In the genomic region with DNA sequence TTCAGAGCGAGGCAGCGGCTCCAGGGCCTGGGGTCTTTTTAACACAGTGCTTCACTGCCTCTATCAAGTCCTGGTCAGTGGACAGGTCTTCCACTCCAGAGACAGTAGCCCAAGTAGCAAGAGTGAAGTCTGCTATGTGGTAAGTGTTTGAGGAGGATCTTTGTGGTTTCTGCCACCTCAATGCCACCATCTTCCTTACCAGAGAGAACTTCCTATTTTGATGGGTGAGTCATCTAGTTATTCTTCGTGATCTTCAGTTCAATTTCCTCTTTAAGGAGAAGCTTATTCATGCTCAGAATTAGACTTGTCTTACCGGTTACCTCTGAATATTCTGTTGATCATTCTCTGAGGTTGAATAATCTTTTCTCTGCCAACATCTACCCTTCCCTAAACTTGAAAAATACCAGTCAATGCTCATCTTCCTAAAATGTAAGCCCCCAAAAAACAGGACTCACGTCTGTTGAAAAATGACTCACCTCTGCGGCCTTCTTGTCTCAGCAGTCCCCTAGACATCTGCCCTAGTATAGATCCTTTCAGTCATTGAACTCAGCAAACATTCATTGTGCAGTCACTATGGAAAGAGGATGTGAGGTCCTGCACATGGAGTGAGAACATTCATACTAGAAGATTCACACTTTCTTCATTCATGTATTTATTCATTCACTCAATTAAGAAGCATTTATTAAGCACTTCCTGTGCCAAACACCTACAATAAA, we compare ENCODE assay signal across 9 cellular contexts. TPM values are rescaled to one million over a fixed set of nuclear protein-coding genes. Genes with fewer than 3 reads are reported as not detected.
A peak's percentile ranks its signal among the peaks of the same experiment; 100 is the strongest.
DNase-seq lines count a peak whose midpoint lies in the region; ATAC-seq and TF ChIP-seq lines count a peak whose summit lies in the region.
"Had no signal": no experiment of that assay in that cellular context is flagged by ENCODE, and none has a peak within 500 bp of the region (broad histone marks: within the 10 kb centered on the region; RNA-seq: fewer than 3 reads in every experiment).

No MANE protein-coding gene starts in this region.

- peaks cover 64% of the 10 kb centered on the region for H3K4me1 Mint-ChIP-seq in activated T-helper 1 cell treated with anti-CD3 and anti-CD28 coated beads, Interleukin-12 subunit alpha, Interleukin-12 subunit beta, Interleukin-2, Interleukin-4 antibody, amounts not matched to agents 30 ng/mL and 10 ng/mL and 1 ng/mL, durations not matched to agents 14 hours and 24 hours and 36 hours (ENCODE audit: low read depth)

- DNase-seq in Right ventricle myocardium inferior (ENCODE audit: missing footprints) (no peak), left ventricle myocardium inferior (no peak), M059J (ENCODE audit: low read depth) (peak; percentile 85), myocyte (ENCODE audit: low read depth) (peak; percentile 43), omental fat pad (ENCODE audit: low spot score) (no peak), psoas muscle (no peak)
- peak; percentile 40 for DNase-seq in activated T-helper 1 cell treated with anti-CD3 and anti-CD28 coated beads, Interleukin-12 subunit alpha, Interleukin-12 subunit beta, Interleukin-2, Interleukin-4 antibody, amounts not matched to agents 30 ng/mL and 10 ng/mL and 1 ng/mL, durations not matched to agents 14 hours and 24 hours and 36 hours (ENCODE audit: low spot score)

- H3K4me3 ChIP-seq in left ventricle myocardium inferior, result no peak overlapping the region
- H3K4me3 ChIP-seq in psoas muscle, result no peak overlapping the region

- no peaks in the 10 kb centered on the region for H3K27me3 ChIP-seq in left ventricle myocardium inferior (ENCODE audit: low read depth)
- H3K27me3 ChIP-seq in psoas muscle (ENCODE audit: insufficient read depth in 3 of 3, low read length in 2 of 3), result no peaks in the 10 kb centered on the region

- H3K27ac ChIP-seq in left ventricle myocardium inferior (replicated peaks) (no peak overlapping the region), psoas muscle (no peak overlapping the region)
- H3K27ac ChIP-seq: C4-2B had no signal

- TF ChIP-seq CTCF in left ventricle myocardium inferior (IDR thresholded peaks at IDR 0.05; ENCODE audit: borderline replicate concordance) (no peak), omental fat pad (IDR thresholded peaks at IDR 0.05) (no peak), psoas muscle (IDR thresholded peaks at IDR 0.05) (no peak)

- H3K27ac Mint-ChIP-seq in activated T-helper 1 cell treated with anti-CD3 and anti-CD28 coated beads, Interleukin-12 subunit alpha, Interleukin-12 subunit beta, Interleukin-2, Interleukin-4 antibody, amounts not matched to agents 30 ng/mL and 10 ng/mL and 1 ng/mL, durations not matched to agents 14 hours and 24 hours and 36 hours, result peak overlapping the region; percentile 91

- no peaks in the 10 kb centered on the region for H3K9me3 Mint-ChIP-seq in activated T-helper 1 cell treated with anti-CD3 and anti-CD28 coated beads, Interleukin-12 subunit alpha, Interleukin-12 subunit beta, Interleukin-2, Interleukin-4 antibody, amounts not matched to agents 30 ng/mL and 10 ng/mL and 1 ng/mL, durations not matched to agents 14 hours and 24 hours and 36 hours

- WGBS in psoas muscle, 3 donors, result 79 to 81% (median 81%) methylated on average over 6 of the region's 6 CpGs

- ATAC-seq in Right ventricle myocardium inferior (peak; percentile 26), GM21786 (IDR thresholded peaks at IDR 0.05; ENCODE audit: unreplicated experiment) (no peak), omental fat pad (ENCODE audit: low FRiP score) (no peak), psoas muscle (no peak)

- H3K9me3 ChIP-seq in left ventricle myocardium inferior (replicated peaks) (no peaks in the 10 kb centered on the region), psoas muscle (no peaks in the 10 kb centered on the region)

- H3K36me3 ChIP-seq in left ventricle myocardium inferior, result no peaks in the 10 kb centered on the region
- H3K36me3 ChIP-seq in psoas muscle (ENCODE audit: insufficient read depth in 1 of 2, low read depth in 1 of 2), result no peaks in the 10 kb centered on the region

- peaks cover 7% of the 10 kb centered on the region for H3K36me3 Mint-ChIP-seq in activated T-helper 1 cell treated with anti-CD3 and anti-CD28 coated beads, Interleukin-12 subunit alpha, Interleukin-12 subunit beta, Interleukin-2, Interleukin-4 antibody, amounts not matched to agents 30 ng/mL and 10 ng/mL and 1 ng/mL, durations not matched to agents 14 hours and 24 hours and 36 hours (ENCODE audit: low read depth)

- H3K27me3 Mint-ChIP-seq in activated T-helper 1 cell treated with anti-CD3 and anti-CD28 coated beads, Interleukin-12 subunit alpha, Interleukin-12 subunit beta, Interleukin-2, Interleukin-4 antibody, amounts not matched to agents 30 ng/mL and 10 ng/mL and 1 ng/mL, durations not matched to agents 14 hours and 24 hours and 36 hours (ENCODE audit: insufficient read depth), result no peaks in the 10 kb centered on the region

- H3K4me1 ChIP-seq in left ventricle myocardium inferior, result peaks cover 11% of the 10 kb centered on the region
- peaks cover 7% of the 10 kb centered on the region for H3K4me1 ChIP-seq in psoas muscle

- peak overlapping the region; percentile 32 for H3K4me3 Mint-ChIP-seq in activated T-helper 1 cell treated with anti-CD3 and anti-CD28 coated beads, Interleukin-12 subunit alpha, Interleukin-12 subunit beta, Interleukin-2, Interleukin-4 antibody, amounts not matched to agents 30 ng/mL and 10 ng/mL and 1 ng/mL, durations not matched to agents 14 hours and 24 hours and 36 hours

- intact Hi-C loops in Right ventricle myocardium inferior (cut with DNase I), result no loop called here
- intact Hi-C loops in left ventricle myocardium inferior (cut with micrococcal nuclease), result no loop called here
- intact Hi-C loops in activated T-helper 1 cell treated with anti-CD3 and anti-CD28 coated beads, Interleukin-12 subunit alpha, Interleukin-12 subunit beta, Interleukin-2, Interleukin-4 antibody, amounts not matched to agents 30 ng/mL and 10 ng/mL and 1 ng/mL, durations not matched to agents 14 hours and 24 hours and 36 hours (cut with micrococcal nuclease), result loop anchor here (1.0 to 5.0 kb wide), 7 partner anchors 12 to 146 kb away; no protein-coding TSS in a partner anchor
- intact Hi-C loops in psoas muscle (cut with DNase I), result no loop called here

RNA-seq across cellular contexts. Expression of gene BCL6, which starts 32.2 kb away (rescaled TPM):
- total RNA-seq in Right ventricle myocardium inferior, result 95.5 TPM
- total RNA-seq in left ventricle myocardium inferior, result 47.7 TPM
- 15.4 and 19.2 TPM in 2 replicates for total RNA-seq in M059J (2014; rRNA removed; shearing (Covaris generic))
- 38.8 and 42.1 TPM in 2 replicates for total RNA-seq in activated T-helper 1 cell treated with anti-CD3 and anti-CD28 coated beads, Interleukin-12 subunit alpha, Interleukin-12 subunit beta, Interleukin-2, Interleukin-4 antibody, amounts not matched to agents 30 ng/mL and 10 ng/mL and 1 ng/mL, durations not matched to agents 14 hours and 24 hours and 36 hours
- total RNA-seq in myocyte, result 86.6 and 95.7 TPM in 2 replicates
- 22.3 TPM for polyA plus RNA-seq in myocyte (2012)
- total RNA-seq in omental fat pad, result 100 to 1,000 TPM; 148 to 323 (median 179) TPM
- total RNA-seq in psoas muscle, result 100 to 1,000 TPM; 235 to 524 (median 312) TPM
- polyA plus RNA-seq in psoas muscle, result 100 to 1,000 TPM in 2 of 3 donors, 10 to 100 TPM in 1; 43.2 to 276 (median 172) TPM

Comparison
In these comparisons a context has a peak if more than half of its experiments do, and no peak if none do; other contexts are left out.
1. DNase-seq: peak in M059J (single experiment), activated T-helper 1 cell treated with anti-CD3 and anti-CD28 coated beads, Interleukin-12 subunit alpha, Interleukin-12 subunit beta, Interleukin-2, Interleukin-4 antibody, amounts not matched to agents 30 ng/mL and 10 ng/mL and 1 ng/mL, durations not matched to agents 14 hours and 24 hours and 36 hours (single experiment) and myocyte (single experiment); none in Right ventricle myocardium inferior (single experiment), left ventricle myocardium inferior (single experiment), omental fat pad (single experiment) and psoas muscle (0 of 2).